Comparison of ENCODE assay signal across 1 cellular context in the genomic region with DNA sequence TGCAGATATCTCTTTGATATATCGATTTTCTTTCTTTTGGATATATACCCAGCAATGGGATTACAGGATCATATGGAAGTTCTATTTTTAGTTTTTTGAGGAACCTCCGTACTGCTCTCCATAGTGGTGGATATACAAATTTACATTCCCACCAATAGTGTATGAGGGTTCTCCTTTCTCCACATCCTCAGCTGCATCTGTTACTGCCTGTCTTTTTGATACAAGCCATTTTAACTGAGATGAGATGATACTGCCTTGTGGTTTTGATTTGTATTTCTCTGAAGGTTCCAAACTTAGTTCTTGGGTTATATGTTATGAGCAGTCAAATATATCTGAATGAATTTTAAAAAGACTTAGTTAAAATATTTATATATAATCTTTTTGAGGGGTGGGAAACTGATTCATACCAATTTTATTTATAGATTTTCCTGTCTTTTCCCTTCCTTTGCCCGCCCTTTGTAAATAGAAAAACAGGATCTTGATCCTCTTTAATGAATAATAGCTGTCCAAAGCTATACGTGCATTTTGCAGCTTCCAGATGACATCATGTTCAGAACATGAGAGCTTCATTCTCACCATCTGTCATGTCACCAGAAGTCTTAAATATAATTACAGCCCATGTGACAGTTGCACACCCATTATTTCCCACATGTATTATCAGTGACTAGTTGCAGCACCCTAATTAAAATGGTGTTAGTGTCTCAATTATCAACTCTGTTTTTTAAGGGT.
TF ChIP-seq lines count a peak whose summit lies in the region.

No MANE protein-coding gene starts in this region.

TF ChIP-seq in GM12878, 131 proteins besides CTCF, POLR2A, EP300 and RAD21:
- TF ChIP-seq CHD4 (IDR thresholded peaks at IDR 0.05) (no peak), ATF7 (IDR thresholded peaks at IDR 0.05; ENCODE audit: low read depth) (0 out of 2 replicates have a peak, but pooled peaks have one; percentile 28)
- TF ChIP-seq, protein P1, sequence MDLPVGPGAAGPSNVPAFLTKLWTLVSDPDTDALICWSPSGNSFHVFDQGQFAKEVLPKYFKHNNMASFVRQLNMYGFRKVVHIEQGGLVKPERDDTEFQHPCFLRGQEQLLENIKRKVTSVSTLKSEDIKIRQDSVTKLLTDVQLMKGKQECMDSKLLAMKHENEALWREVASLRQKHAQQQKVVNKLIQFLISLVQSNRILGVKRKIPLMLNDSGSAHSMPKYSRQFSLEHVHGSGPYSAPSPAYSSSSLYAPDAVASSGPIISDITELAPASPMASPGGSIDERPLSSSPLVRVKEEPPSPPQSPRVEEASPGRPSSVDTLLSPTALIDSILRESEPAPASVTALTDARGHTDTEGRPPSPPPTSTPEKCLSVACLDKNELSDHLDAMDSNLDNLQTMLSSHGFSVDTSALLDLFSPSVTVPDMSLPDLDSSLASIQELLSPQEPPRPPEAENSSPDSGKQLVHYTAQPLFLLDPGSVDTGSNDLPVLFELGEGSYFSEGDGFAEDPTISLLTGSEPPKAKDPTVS (IDR thresholded peaks at IDR 0.05; ENCODE audit: low read depth, low read length) = no peak
